ENCODE assay signal across 19 cellular contexts in the genomic region with DNA sequence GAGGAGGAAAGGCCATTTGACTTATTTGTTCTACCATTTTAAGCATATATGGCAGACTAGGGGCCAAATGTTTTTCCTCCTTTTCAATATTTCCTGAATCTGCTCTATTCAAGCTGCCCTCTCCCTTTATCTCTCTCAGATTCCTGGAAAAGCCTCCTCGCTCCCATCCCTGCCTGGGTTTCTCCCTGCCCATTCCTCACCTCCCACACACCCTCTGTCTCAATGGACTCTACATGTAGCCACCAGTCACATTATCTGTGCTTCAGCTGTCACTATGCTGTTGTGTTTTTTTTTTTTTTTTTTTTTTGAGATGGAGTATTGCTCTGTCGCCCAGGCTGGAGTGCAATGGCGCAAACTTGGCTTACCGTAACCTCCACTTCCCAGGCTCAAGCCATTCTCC. TPM values are rescaled to one million over a fixed set of nuclear protein-coding genes. Genes with fewer than 3 reads are reported as not detected.
A peak's percentile ranks its signal among the peaks of the same experiment; 100 is the strongest.
DNase-seq lines count a peak whose midpoint lies in the region; ATAC-seq and TF ChIP-seq lines count a peak whose summit lies in the region.
"Had no signal": no experiment of that assay in that cellular context is flagged by ENCODE, and none has a peak within 500 bp of the region (broad histone marks: within the 10 kb centered on the region; RNA-seq: fewer than 3 reads in every experiment).

No MANE protein-coding gene starts in this region.

- H3K4me1 Mint-ChIP-seq in activated naive CD8-positive, alpha-beta T cell (ENCODE audit: low read depth), result peaks cover 15% of the 10 kb centered on the region
- peaks cover 19% of the 10 kb centered on the region for H3K4me1 Mint-ChIP-seq in activated naive CD8-positive, alpha-beta T cell treated with anti-CD3 and anti-CD28 coated beads for 36 hours
- H3K4me1 Mint-ChIP-seq in central memory CD8-positive, alpha-beta T cell, result peaks cover 12% of the 10 kb centered on the region
- peaks cover 11 to 21% (median 16%) of the 10 kb centered on the region in 3 donors for H3K4me1 Mint-ChIP-seq in T-cell

- no peaks in the 10 kb centered on the region for H3K27me3 Mint-ChIP-seq in activated naive CD8-positive, alpha-beta T cell
- no peaks in the 10 kb centered on the region for H3K27me3 Mint-ChIP-seq in activated naive CD8-positive, alpha-beta T cell treated with anti-CD3 and anti-CD28 coated beads for 36 hours
- H3K27me3 Mint-ChIP-seq in central memory CD8-positive, alpha-beta T cell, result no peaks in the 10 kb centered on the region
- H3K27me3 Mint-ChIP-seq in T-cell, result no peaks in the 10 kb centered on the region
- H3K27me3 Mint-ChIP-seq: CD4-positive, alpha-beta T cell had no signal

- peaks cover 16 to 99% (median 19%) of the 10 kb centered on the region in 3 donors for H3K36me3 ChIP-seq in esophagus squamous epithelium

- TF ChIP-seq POLR2A in esophagus squamous epithelium (IDR thresholded peaks at IDR 0.05), result no peak

- H3K9me3 ChIP-seq in esophagus squamous epithelium, result no peaks in the 10 kb centered on the region

- intact Hi-C loops in esophagus squamous epithelium (cut with DNase I), result no loop called here

- WGBS in esophagus squamous epithelium, 2 donors, result 95 to 97% methylated on average over 4 of the region's 4 CpGs

- peak overlapping the region; percentile 12 for H3K27ac Mint-ChIP-seq in activated naive CD8-positive, alpha-beta T cell
- no peak overlapping the region for H3K27ac Mint-ChIP-seq in activated naive CD8-positive, alpha-beta T cell treated with anti-CD3 and anti-CD28 coated beads for 36 hours
- H3K27ac Mint-ChIP-seq in central memory CD8-positive, alpha-beta T cell (ENCODE audit: low read depth), result peak overlapping the region; percentile 34
- H3K27ac Mint-ChIP-seq in T-cell, result no peak overlapping the region
- H3K27ac Mint-ChIP-seq: CD4-positive, alpha-beta T cell; GM23338 had no signal

- POLR2A ChIA-PET in RWPE1 (lab: Yijun Ruan, JAX; ENCODE audit: low non-redundant PET) (no interaction called here), T-cell (lab: Charles Lee) (no interaction called here)

- no peak for TF ChIP-seq CTCF in RWPE1 (conservative IDR thresholded peaks at IDR 0.05; ENCODE audit: low read depth)
- TF ChIP-seq CTCF in esophagus squamous epithelium (IDR thresholded peaks at IDR 0.05), result no peak

- CTCF ChIA-PET in RWPE1 (lab: Yijun Ruan, JAX), result no interaction called here
- CTCF ChIA-PET in T-cell (lab: Charles Lee), result no interaction called here

- peaks cover 26% of the 10 kb centered on the region for H3K36me3 Mint-ChIP-seq in activated naive CD8-positive, alpha-beta T cell
- peaks cover 45% of the 10 kb centered on the region for H3K36me3 Mint-ChIP-seq in activated naive CD8-positive, alpha-beta T cell treated with anti-CD3 and anti-CD28 coated beads for 36 hours
- H3K36me3 Mint-ChIP-seq in central memory CD8-positive, alpha-beta T cell (ENCODE audit: insufficient read depth), result peaks cover 12% of the 10 kb centered on the region
- peaks cover 42% of the 10 kb centered on the region for H3K36me3 Mint-ChIP-seq in T-cell

- DNase-seq in activated naive CD8-positive, alpha-beta T cell treated with anti-CD3 and anti-CD28 coated beads for 36 hours, result no peak
- DNase-seq in RWPE1 (ENCODE audit: low spot score) (no peak), NCI-H2029 treated with DMSO at 0.1 percent for 48 hours (lab: John Stamatoyannopoulos, UW) (no peak), esophagus squamous epithelium (lab: John Stamatoyannopoulos, UW) (no peak), T-cell (no peak)
- no peak for DNase-seq in central memory CD8-positive, alpha-beta T cell (ENCODE audit: low spot score in 2 of 2)
- DNase-seq: Calu3; CD4-positive, alpha-beta T cell; DMS53; NCI-H1417 treated with DMSO at 0.1 percent for 48 hours; NCI-H1930; NCI-H2171 treated with DMSO at 0.1 percent for 48 hours; NCI-H446 treated with DMSO at 0.1 percent for 48 hours; NCI-H748 treated with DMSO at 0.1 percent for 48 hours; OCI-M1; SIG-M5 had no signal

- ATAC-seq in central memory CD8-positive, alpha-beta T cell (replicated peaks; ENCODE audit: extremely low read depth, poor library complexity, severe bottlenecking), result no peak
- ATAC-seq in T-cell (replicated peaks in 1 of 4), result no peak
- ATAC-seq: GM23338, HCT116 had no signal

- no peaks in the 10 kb centered on the region for H3K9me3 Mint-ChIP-seq in activated naive CD8-positive, alpha-beta T cell (ENCODE audit: low read depth)
- no peaks in the 10 kb centered on the region for H3K9me3 Mint-ChIP-seq in activated naive CD8-positive, alpha-beta T cell treated with anti-CD3 and anti-CD28 coated beads for 36 hours
- no peaks in the 10 kb centered on the region for H3K9me3 Mint-ChIP-seq in central memory CD8-positive, alpha-beta T cell
- H3K9me3 Mint-ChIP-seq in T-cell, result no peaks in the 10 kb centered on the region
- H3K9me3 Mint-ChIP-seq: CD4-positive, alpha-beta T cell; GM23338 had no signal

- H3K27ac ChIP-seq in RWPE1 (peak overlapping the region; percentile 28; the same call in 1 of the 2 replicates), esophagus squamous epithelium (no peak overlapping the region)

- no peaks in the 10 kb centered on the region for H3K27me3 ChIP-seq in esophagus squamous epithelium

- H3K4me3 Mint-ChIP-seq in activated naive CD8-positive, alpha-beta T cell, result no peak overlapping the region
- H3K4me3 Mint-ChIP-seq in activated naive CD8-positive, alpha-beta T cell treated with anti-CD3 and anti-CD28 coated beads for 36 hours, result no peak overlapping the region
- no peak overlapping the region for H3K4me3 Mint-ChIP-seq in central memory CD8-positive, alpha-beta T cell
- no peak overlapping the region for H3K4me3 Mint-ChIP-seq in T-cell
- H3K4me3 Mint-ChIP-seq: CD4-positive, alpha-beta T cell; GM23338 had no signal

- H3K4me3 ChIP-seq in esophagus squamous epithelium, result no peak overlapping the region
- H3K4me3 ChIP-seq: GM23338 had no signal

- no peaks in the 10 kb centered on the region for H3K4me1 ChIP-seq in esophagus squamous epithelium

RNA-seq across cellular contexts. Expression of gene TYMS, which starts 22.9 kb away (rescaled TPM):
- total RNA-seq in activated naive CD8-positive, alpha-beta T cell treated with anti-CD3 and anti-CD28 coated beads for 36 hours, result 100 to 1,000 TPM; 364 to 369 TPM
- total RNA-seq in esophagus squamous epithelium (10 to 100 TPM in 3 of 4 donors, 1 to 10 TPM in 1; 6.7 to 29.6 (median 21.3) TPM), T-cell (1 to 10 TPM; 1.8 to 9.7 (median 3.3) TPM)

RNA-seq across cellular contexts. Expression of gene ENOSF1, which starts 32.0 kb away (rescaled TPM):
- total RNA-seq in activated naive CD8-positive, alpha-beta T cell treated with anti-CD3 and anti-CD28 coated beads for 36 hours, result 10 to 100 TPM; 61.7 to 75.2 TPM
- total RNA-seq in esophagus squamous epithelium, result 10 to 100 TPM; 31.7 to 63.7 (median 47.1) TPM
- 10 to 100 TPM; 70.8 to 97.6 (median 75.8) TPM for total RNA-seq in T-cell

Comparison
In these comparisons a context has a peak if more than half of its experiments do, and no peak if none do; other contexts are left out.
1. H3K27ac Mint-ChIP-seq: peak in activated naive CD8-positive, alpha-beta T cell (single experiment) and central memory CD8-positive, alpha-beta T cell (single experiment); none in activated naive CD8-positive, alpha-beta T cell treated with anti-CD3 and anti-CD28 coated beads for 36 hours (single experiment) and T-cell (0 of 2).
2. RNA of gene TYMS, which starts 22.9 kb away (total RNA-seq): 364 to 369 TPM in activated naive CD8-positive, alpha-beta T cell treated with anti-CD3 and anti-CD28 coated beads for 36 hours; 6.7 to 29.6 TPM in esophagus squamous epithelium and 1.8 to 9.7 TPM in T-cell; every median in the first group is over 10 times any median in the second.